Comparison of ENCODE assay signal across 8 cellular contexts in genomic region chr1:15680614-15681345, GRCh38. TPM values are rescaled to one million over a fixed set of nuclear protein-coding genes. Genes with fewer than 3 reads are reported as not detected.
A peak's percentile ranks its signal among the peaks of the same experiment; 100 is the strongest.
DNase-seq lines count a peak whose midpoint lies in the region; ATAC-seq and TF ChIP-seq lines count a peak whose summit lies in the region.

No MANE protein-coding gene starts in this region.

- peak; percentile 57 for ATAC-seq in activated naive CD8-positive, alpha-beta T cell treated with anti-CD3 and anti-CD28 coated beads, Interleukin-2, amount 50 U/mL, for 24 hours
- ATAC-seq in left ventricle myocardium superior = no peak

- H3K4me1 ChIP-seq in vagina = peaks cover 40% of the 10 kb centered on the region

- no peaks in the 10 kb centered on the region for H3K36me3 Mint-ChIP-seq in activated naive CD8-positive, alpha-beta T cell treated with anti-CD3 and anti-CD28 coated beads, Interleukin-2, amount 50 U/mL, for 24 hours (ENCODE audit: low read depth)

- peak overlapping the region; percentile 99 for H3K27ac ChIP-seq in vagina

- H3K9me3 Mint-ChIP-seq in activated naive CD8-positive, alpha-beta T cell treated with anti-CD3 and anti-CD28 coated beads, Interleukin-2, amount 50 U/mL, for 24 hours = no peaks in the 10 kb centered on the region

- no peak overlapping the region for H3K27ac Mint-ChIP-seq in activated naive CD8-positive, alpha-beta T cell treated with anti-CD3 and anti-CD28 coated beads, Interleukin-2, amount 50 U/mL, for 24 hours

- no peak overlapping the region for H3K4me3 Mint-ChIP-seq in activated naive CD8-positive, alpha-beta T cell treated with anti-CD3 and anti-CD28 coated beads, Interleukin-2, amount 50 U/mL, for 24 hours

- TF ChIP-seq CTCF in kidney epithelial cell (IDR thresholded peaks at IDR 0.05; ENCODE audit: insufficient read depth, low read length, poor library complexity, severe bottlenecking) (no peak), vagina (IDR thresholded peaks at IDR 0.05) (no peak)

- H3K9me3 ChIP-seq in vagina = no peaks in the 10 kb centered on the region

- peak; percentile 16 for DNase-seq in stimulated activated CD4-positive, alpha-beta T cell treated with anti-CD3 and anti-CD28 coated beads, Interleukin-15, amount 100 ng/mL, for 24 hours
- DNase-seq in stimulated activated CD4-positive, alpha-beta T cell treated with anti-CD3 and anti-CD28 coated beads, Interleukin-4, amount 100 ng/mL, for 24 hours = no peak
- no peak for DNase-seq in activated naive CD8-positive, alpha-beta T cell treated with anti-CD3 and anti-CD28 coated beads, Interleukin-2, amount 50 U/mL, for 24 hours
- peak; percentile 93 for DNase-seq in kidney epithelial cell (ENCODE audit: low read depth)
- DNase-seq in vagina (ENCODE audit: extremely low spot score in 2 of 2) = no peak
- DNase-seq in islet precursor cell = no peak
- DNase-seq in hypothalamus (lab: John Stamatoyannopoulos, UW) = no peak
- no peak for DNase-seq in left ventricle myocardium superior

- H3K4me3 ChIP-seq in kidney epithelial cell (ENCODE audit: low read depth, low read length) = no peak overlapping the region
- H3K4me3 ChIP-seq in vagina = no peak overlapping the region

- no peaks in the 10 kb centered on the region for H3K27me3 ChIP-seq in kidney epithelial cell (ENCODE audit: control insufficient read depth, insufficient read depth, low read length)
- no peaks in the 10 kb centered on the region for H3K27me3 ChIP-seq in vagina

- peaks cover 38% of the 10 kb centered on the region for H3K4me1 Mint-ChIP-seq in activated naive CD8-positive, alpha-beta T cell treated with anti-CD3 and anti-CD28 coated beads, Interleukin-2, amount 50 U/mL, for 24 hours

- TF ChIP-seq POLR2A in vagina (IDR thresholded peaks at IDR 0.05) = no peak

- H3K27me3 Mint-ChIP-seq in activated naive CD8-positive, alpha-beta T cell treated with anti-CD3 and anti-CD28 coated beads, Interleukin-2, amount 50 U/mL, for 24 hours = no peaks in the 10 kb centered on the region

- intact Hi-C loops in vagina (cut with DNase I) (no loop called here), left ventricle myocardium superior (cut with micrococcal nuclease) (no loop called here)

- H3K36me3 ChIP-seq in kidney epithelial cell (ENCODE audit: control insufficient read depth, insufficient read depth, low read length) (no peaks in the 10 kb centered on the region), vagina (no peaks in the 10 kb centered on the region)

RNA-seq across cellular contexts. Expression of gene PLEKHM2, which starts 3.3 kb away (rescaled TPM):
- total RNA-seq in kidney epithelial cell (52.1 and 73.3 TPM in 2 replicates), vagina (56.2 TPM), left ventricle myocardium superior (95.2 TPM)

RNA-seq across cellular contexts. Expression of gene SLC25A34, which starts 55.3 kb away (rescaled TPM):
- total RNA-seq in kidney epithelial cell (0.25 and 0.34 TPM in 2 replicates), vagina (3.2 TPM), left ventricle myocardium superior (52.8 TPM)

Comparison
In these comparisons a context has a peak if more than half of its experiments do, and no peak if none do; other contexts are left out.
1. DNase-seq: peak in stimulated activated CD4-positive, alpha-beta T cell treated with anti-CD3 and anti-CD28 coated beads, Interleukin-15, amount 100 ng/mL, for 24 hours (single experiment) and kidney epithelial cell (single experiment); none in stimulated activated CD4-positive, alpha-beta T cell treated with anti-CD3 and anti-CD28 coated beads, Interleukin-4, amount 100 ng/mL, for 24 hours (single experiment), activated naive CD8-positive, alpha-beta T cell treated with anti-CD3 and anti-CD28 coated beads, Interleukin-2, amount 50 U/mL, for 24 hours (single experiment), vagina (0 of 2), islet precursor cell (single experiment), hypothalamus (0 of 51) and left ventricle myocardium superior (single experiment).
2. RNA of gene SLC25A34, which starts 55.3 kb away (total RNA-seq): 52.8 TPM in left ventricle myocardium superior (single experiment); 3.2 TPM in vagina (single experiment) and 0.25 to 0.34 TPM in kidney epithelial cell; every median in the first group is over 10 times any median in the second.